ENCODE assay signal across 11 cellular contexts in the genomic region with DNA sequence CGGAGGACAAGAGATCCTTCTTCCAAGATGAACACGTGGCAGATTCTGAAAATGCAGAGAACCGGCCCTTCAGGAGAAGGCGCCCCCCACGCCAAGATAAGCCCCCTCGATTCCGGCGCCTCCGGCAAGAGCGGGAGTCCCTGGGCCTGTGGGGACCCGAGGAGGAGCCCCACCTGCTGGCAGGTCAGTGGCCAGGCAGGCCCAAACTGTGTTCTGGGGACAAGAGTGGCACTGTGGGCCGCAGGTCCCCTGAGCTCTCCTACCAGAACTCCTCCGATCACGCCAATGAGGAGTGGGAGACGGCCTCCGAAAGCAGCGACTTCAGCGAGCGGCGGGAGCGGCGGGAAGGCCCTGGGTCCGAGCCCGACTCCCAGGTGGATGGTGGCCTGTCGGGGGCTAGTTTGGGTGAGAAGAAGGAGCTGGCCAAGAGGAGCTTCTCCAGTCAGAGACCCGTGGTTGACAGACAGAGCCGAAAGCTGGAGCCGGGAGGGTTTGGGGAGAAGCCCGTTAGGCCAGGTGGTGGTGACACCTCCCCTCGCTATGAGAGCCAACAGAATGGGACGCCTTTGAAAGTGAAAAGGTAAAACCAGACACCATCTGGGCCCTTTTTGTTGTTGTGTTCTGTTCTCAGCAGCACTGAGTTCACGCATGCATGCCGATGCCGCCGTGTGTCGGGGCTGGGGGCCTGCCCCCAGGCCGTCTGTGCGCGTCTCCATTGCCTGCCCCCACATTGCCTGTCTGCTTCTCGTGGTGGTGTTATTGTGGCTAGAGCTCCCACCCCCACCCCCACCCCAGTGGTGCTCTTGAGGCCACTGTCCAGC. TPM values are rescaled to one million over a fixed set of nuclear protein-coding genes. Genes with fewer than 3 reads are reported as not detected.
DNase-seq lines count a peak whose midpoint lies in the region; ATAC-seq and TF ChIP-seq lines count a peak whose summit lies in the region.
"Had no signal": no experiment of that assay in that cellular context is flagged by ENCODE, and none has a peak within 500 bp of the region (broad histone marks: within the 10 kb centered on the region; RNA-seq: fewer than 3 reads in every experiment).

No MANE protein-coding gene starts in this region.

- H3K27me3 ChIP-seq in GM23338 (ENCODE audit: insufficient read depth), result no peaks in the 10 kb centered on the region
- no peaks in the 10 kb centered on the region for H3K27me3 ChIP-seq in WERI-Rb-1 (ENCODE audit: insufficient read depth, low read depth, severe bottlenecking)
- H3K27me3 ChIP-seq in heart right ventricle, result no peaks in the 10 kb centered on the region
- no peaks in the 10 kb centered on the region for H3K27me3 ChIP-seq in spleen (replicated peaks in 1 of 7)

- no peaks in the 10 kb centered on the region; the same call in 2 of the 3 replicates for H3K9me3 Mint-ChIP-seq in GM23338
- H3K9me3 Mint-ChIP-seq: activated T-cell treated with anti-CD3 and anti-CD28 coated beads, Interleukin-2, amount 50 U/mL, for 72 hours had no signal

- ATAC-seq in GM23338, result peak; percentile 57
- ATAC-seq in heart right ventricle, result peak; percentile 44 to 76 (median 55)
- ATAC-seq in GM21619 (IDR thresholded peaks at IDR 0.05; ENCODE audit: unreplicated experiment), result no peak
- no peak for ATAC-seq in HG03139 (IDR thresholded peaks at IDR 0.05; ENCODE audit: unreplicated experiment)
- ATAC-seq: activated T-cell treated with anti-CD3 and anti-CD28 coated beads, Interleukin-2, amount 50 U/mL, for 72 hours had no signal

- no peak overlapping the region for H3K4me3 ChIP-seq in GM23338
- no peak overlapping the region for H3K4me3 ChIP-seq in WERI-Rb-1 (ENCODE audit: low read depth, low read length)
- H3K4me3 ChIP-seq in heart right ventricle, result no peak overlapping the region
- H3K4me3 ChIP-seq in spleen, result no peak overlapping the region

- DNase-seq in GM23338 (ENCODE audit: low spot score) (peak; percentile 53), WERI-Rb-1 (peak; percentile 39), heart right ventricle (peak in 1 of 2 donors; percentile 37), spleen (peak; percentile 69), SKM-1 (lab: John Stamatoyannopoulos, UW; ENCODE audit: unreplicated experiment) (no peak)
- no peak for DNase-seq in activated CD4-positive, alpha-beta T cell treated with anti-CD3 and anti-CD28 coated beads, Interleukin-2, amount 50 U/mL, for 1 hour
- DNase-seq: activated T-cell treated with anti-CD3 and anti-CD28 coated beads, Interleukin-2, amount 50 U/mL, for 72 hours; NCI-H1105 had no signal

- H3K27ac ChIP-seq in GM23338 (ENCODE audit: low read depth), result peak overlapping the region; percentile 78; the same call in 1 of the 2 replicates
- H3K27ac ChIP-seq in WERI-Rb-1, result no peak overlapping the region
- peak overlapping the region in 8 of 10 donors; percentile 27 to 79 (median 50) for H3K27ac ChIP-seq in heart right ventricle
- H3K27ac ChIP-seq in spleen, result no peak overlapping the region
- H3K27ac ChIP-seq: epithelial cell of prostate had no signal

- no peak for TF ChIP-seq POLR2A in spleen (IDR thresholded peaks at IDR 0.05)

- H3K9me3 ChIP-seq in WERI-Rb-1 (ENCODE audit: severe bottlenecking) (no peaks in the 10 kb centered on the region), heart right ventricle (peaks cover 0 to 12% (median 0%) of the 10 kb centered on the region in 11 donors), spleen (peaks cover 0 to 3% (median 0%) of the 10 kb centered on the region in 8 donors)

- no peak overlapping the region for H2AFZ ChIP-seq in GM23338

- no peak overlapping the region for H3K4me2 ChIP-seq in GM23338

- H3K36me3 ChIP-seq in GM23338 (ENCODE audit: insufficient read depth) (peaks cover 80% of the 10 kb centered on the region), WERI-Rb-1 (peaks cover 99% of the 10 kb centered on the region), heart right ventricle (peaks cover 0 to 100% (median 85%) of the 10 kb centered on the region in 9 donors), spleen (peaks cover 2 to 100% (median 96%) of the 10 kb centered on the region in 6 donors)

- intact Hi-C loops in heart right ventricle (cut with DNase I) (loop anchor here in 9 of 10 donors (5.0 to 10.0 kb wide), 7 partner anchors 81 to 129 kb away; a partner anchor contains a TSS), spleen (cut with DNase I; ENCODE audit: low total_unique reads) (no loop called here)

- H3K79me2 ChIP-seq in GM23338 (replicated peaks; ENCODE audit: insufficient read depth), result peaks cover 56% of the 10 kb centered on the region

- H3K27ac Mint-ChIP-seq in GM23338, result no peak overlapping the region
- H3K27ac Mint-ChIP-seq: activated T-cell treated with anti-CD3 and anti-CD28 coated beads, Interleukin-2, amount 50 U/mL, for 72 hours had no signal

- no peaks in the 10 kb centered on the region for H3K9me2 ChIP-seq in GM23338 (ENCODE audit: insufficient read depth)

- H3K36me3 Mint-ChIP-seq in GM23338 (ENCODE audit: low read depth), result peaks cover 95% of the 10 kb centered on the region

- H3F3A ChIP-seq in GM23338 (replicated peaks; ENCODE audit: low read depth), result peaks cover 52% of the 10 kb centered on the region

- H4K20me1 ChIP-seq in GM23338 (replicated peaks; ENCODE audit: insufficient read depth), result peaks cover 25% of the 10 kb centered on the region

- TF ChIP-seq CTCF in GM23338 (conservative IDR thresholded peaks at IDR 0.05; ENCODE audit: low read depth in 2 of 2) (peak; percentile 54 to 65), WERI-Rb-1 (IDR thresholded peaks at IDR 0.05; ENCODE audit: low read depth, low read length) (peak; percentile 66), heart right ventricle (IDR thresholded peaks at IDR 0.05) (peak; percentile 25 to 65 (median 51)), spleen (IDR thresholded peaks at IDR 0.05 in 8 of 11, conservative IDR thresholded peaks at IDR 0.05 in 3 of 11) (peak in 7 of 11 experiments; percentile 18 to 56 (median 38))

- no peaks in the 10 kb centered on the region for H3K4me1 ChIP-seq in GM23338 (ENCODE audit: insufficient read depth)
- H3K4me1 ChIP-seq in heart right ventricle, result peaks cover 0 to 28% (median 20%) of the 10 kb centered on the region in 9 donors
- H3K4me1 ChIP-seq in spleen, result no peaks in the 10 kb centered on the region

- H3K4me1 Mint-ChIP-seq in GM23338, result 0 out of 3 replicates have a peak, but pooled peaks cover 2% of the 10 kb centered on the region

- WGBS in heart right ventricle, 2 donors, result 81 to 83% methylated on average over 40 of the region's 40 CpGs
- WGBS in spleen, 5 donors, result 91 to 94% (median 92%) methylated on average over 27 to 40 of the region's 40 CpGs

- H3K27me3 Mint-ChIP-seq in GM23338 (ENCODE audit: insufficient read depth, low read depth, poor library complexity), result peaks cover 27% of the 10 kb centered on the region

- no peak overlapping the region for H3K4me3 Mint-ChIP-seq in GM23338
- H3K4me3 Mint-ChIP-seq: activated T-cell treated with anti-CD3 and anti-CD28 coated beads, Interleukin-2, amount 50 U/mL, for 72 hours had no signal

TF ChIP-seq in GM23338, 12 proteins besides CTCF, POLR2A, EP300 and RAD21:
- TF ChIP-seq ZNF114 (CRISPR knock-in tag; IDR thresholded peaks at IDR 0.05) (no peak), CREB1 (CRISPR knock-in tag; IDR thresholded peaks at IDR 0.05; ENCODE audit: low read depth) (no peak), JUNB (IDR thresholded peaks at IDR 0.05; ENCODE audit: unreplicated experiment) (no peak), POLR2AphosphoS5 (IDR thresholded peaks at IDR 0.05; ENCODE audit: low read depth) (no peak)
- TF ChIP-seq, protein P1, sequence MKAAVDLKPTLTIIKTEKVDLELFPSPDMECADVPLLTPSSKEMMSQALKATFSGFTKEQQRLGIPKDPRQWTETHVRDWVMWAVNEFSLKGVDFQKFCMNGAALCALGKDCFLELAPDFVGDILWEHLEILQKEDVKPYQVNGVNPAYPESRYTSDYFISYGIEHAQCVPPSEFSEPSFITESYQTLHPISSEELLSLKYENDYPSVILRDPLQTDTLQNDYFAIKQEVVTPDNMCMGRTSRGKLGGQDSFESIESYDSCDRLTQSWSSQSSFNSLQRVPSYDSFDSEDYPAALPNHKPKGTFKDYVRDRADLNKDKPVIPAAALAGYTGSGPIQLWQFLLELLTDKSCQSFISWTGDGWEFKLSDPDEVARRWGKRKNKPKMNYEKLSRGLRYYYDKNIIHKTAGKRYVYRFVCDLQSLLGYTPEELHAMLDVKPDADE (IDR thresholded peaks at IDR 0.05), result no peak

RNA-seq across cellular contexts. Expression of a gene that starts 26.6 kb away (rescaled TPM):
- total RNA-seq in GM23338 (2014; rRNA removed; shearing (Covaris generic)), result 23.7 and 32.4 TPM in 2 replicates
- polyA plus RNA-seq in GM23338 (2016; fragmentation: Nextera tagmentation; extraction: Ambion mirVana), result 17.7 and 20.2 TPM in 2 replicates
- 10 to 100 TPM; 17.0 to 27.6 (median 21.2) TPM for total RNA-seq in heart right ventricle
- polyA plus RNA-seq in heart right ventricle, result 10 to 100 TPM; 20.6 to 34.1 TPM
- total RNA-seq in spleen, result 10 to 100 TPM; 24.5 to 45.8 (median 30.0) TPM
- 10 to 100 TPM; 20.4 to 66.5 (median 47.5) TPM for polyA plus RNA-seq in spleen

RNA-seq across cellular contexts. Expression of a gene that starts 54.9 kb away (rescaled TPM):
- 34.6 and 35.9 TPM in 2 replicates for total RNA-seq in GM23338 (2014; rRNA removed; shearing (Covaris generic))
- polyA plus RNA-seq in GM23338 (2016; fragmentation: Nextera tagmentation; extraction: Ambion mirVana) (23.4 and 24.8 TPM in 2 replicates), heart right ventricle (10 to 100 TPM; 27.7 to 32.7 TPM), spleen (10 to 100 TPM; 21.1 to 24.2 (median 21.5) TPM)
- total RNA-seq in heart right ventricle (10 to 100 TPM; 16.6 to 29.5 (median 22.5) TPM), spleen (10 to 100 TPM; 20.3 to 32.9 (median 25.0) TPM)

Comparison
In these comparisons a context has a peak if more than half of its experiments do, and no peak if none do; other contexts are left out.
1. ATAC-seq: peak in GM23338 (single experiment) and heart right ventricle (8 of 8); none in GM21619 (single experiment) and HG03139 (single experiment).
2. DNase-seq: peak in GM23338 (single experiment), WERI-Rb-1 (single experiment) and spleen (single experiment); none in SKM-1 (single experiment) and activated CD4-positive, alpha-beta T cell treated with anti-CD3 and anti-CD28 coated beads, Interleukin-2, amount 50 U/mL, for 1 hour (single experiment).
3. H3K27ac ChIP-seq: peak in GM23338 (single experiment) and heart right ventricle (8 of 10); none in WERI-Rb-1 (single experiment) and spleen (0 of 8).
4. Peak in every context shown above with its lines, with median percentiles within 50 percentile points of each other: CTCF ChIP-seq.